In the genomic region with DNA sequence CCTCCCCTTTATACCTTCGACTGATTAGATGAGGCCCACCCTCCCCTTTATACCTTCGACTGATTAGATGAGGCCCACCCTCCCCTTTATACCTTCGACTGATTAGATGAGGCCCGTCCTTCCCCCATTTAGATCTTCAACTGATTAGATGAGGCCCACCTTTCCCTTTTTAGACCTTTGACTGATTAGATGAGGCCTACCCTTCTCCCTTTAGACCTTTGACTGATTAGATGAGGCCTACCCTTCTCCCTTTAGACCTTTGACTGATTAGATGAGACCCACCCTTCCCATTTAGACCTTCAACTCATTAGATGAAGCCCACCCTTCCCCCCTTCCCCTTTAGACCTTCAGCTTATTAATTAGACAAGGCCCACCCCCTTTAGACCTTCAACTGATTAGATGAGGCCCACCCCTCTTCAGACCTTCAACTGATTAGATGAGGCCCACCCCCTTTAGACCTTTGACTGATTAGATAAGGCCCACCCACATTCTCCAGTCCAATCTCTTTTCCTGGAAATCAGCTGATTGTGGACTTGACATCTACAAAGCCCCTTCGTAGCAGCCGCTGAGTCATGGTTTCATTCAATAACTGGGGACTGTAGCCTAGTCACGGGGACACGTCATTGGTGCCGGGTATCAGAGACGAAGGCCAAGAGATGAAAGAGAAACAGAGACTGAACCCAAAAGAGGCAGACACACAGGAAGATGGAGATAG, we compare ENCODE assay signal across 22 cellular contexts. TPM values are rescaled to one million over a fixed set of nuclear protein-coding genes. Genes with fewer than 3 reads are reported as not detected.
DNase-seq lines count a peak whose midpoint lies in the region; ATAC-seq, FAIRE-seq and TF ChIP-seq lines count a peak whose summit lies in the region.
"Had no signal": no experiment of that assay in that cellular context is flagged by ENCODE, and none has a peak within 500 bp of the region (broad histone marks: within the 10 kb centered on the region; RNA-seq: fewer than 3 reads in every experiment).

No MANE protein-coding gene starts in this region.

- H2BK12ac ChIP-seq in mesenchymal stem cell (ENCODE audit: low read length in 2 of 2) = no peak overlapping the region

- H3K79me2 ChIP-seq in K562 (ENCODE audit: control insufficient read depth, insufficient read depth, low read length) = no peaks in the 10 kb centered on the region

- no peak for FAIRE-seq in K562 (lab: Jason Lieb, UNC)
- FAIRE-seq: G401.6, GM12878, GM18507 had no signal

- H3K9me3 ChIP-seq in CD8-positive, alpha-beta T cell (ENCODE audit: low read length) = no peaks in the 10 kb centered on the region
- H3K9me3 ChIP-seq in K562 (replicated peaks; ENCODE audit: control insufficient read depth, insufficient read depth, low read depth, low read length) = no peaks in the 10 kb centered on the region
- no peaks in the 10 kb centered on the region for H3K9me3 ChIP-seq in neutrophil
- no peaks in the 10 kb centered on the region for H3K9me3 ChIP-seq in mesenchymal stem cell (ENCODE audit: control insufficient read depth, low read length)

- no peaks in the 10 kb centered on the region for H3K27me3 ChIP-seq in CD8-positive, alpha-beta T cell (ENCODE audit: insufficient read depth, low read length)
- peaks cover 4 to 17% of the 10 kb centered on the region in 2 experiments; a peak in 4 of 5 replicates for H3K27me3 ChIP-seq in K562 (ENCODE audit: control insufficient read depth in 2 of 2, insufficient read depth in 2 of 2, low read length in 2 of 2)
- no peaks in the 10 kb centered on the region for H3K27me3 ChIP-seq in neutrophil
- H3K27me3 ChIP-seq in mesenchymal stem cell (ENCODE audit: control insufficient read depth in 1 of 2, insufficient read depth in 1 of 2, low read length in 2 of 2) = peaks cover 0 to 2% of the 10 kb centered on the region in 2 experiments
- H3K27me3 ChIP-seq: BLaER1 had no signal

- TF ChIP-seq POLR2A in K562 (conservative IDR thresholded peaks at IDR 0.05) = no peak

- POLR2A ChIA-PET in activated CD4-positive, alpha-beta T cell treated with anti-CD3 and anti-CD28 coated beads, Interleukin-2, amount 10 ng/mL, durations not matched to agents 7 days and 5 days (lab: Charles Lee) = no interaction called here
- POLR2A ChIA-PET in CD8-positive, alpha-beta T cell (lab: Charles Lee) = no interaction called here
- POLR2A ChIA-PET in K562 (lab: Yijun Ruan, JAX) = no interaction called here

- H3K9me3 Mint-ChIP-seq in activated CD4-positive, alpha-beta T cell treated with anti-CD3 and anti-CD28 coated beads, Interleukin-2, amount 10 ng/mL, durations not matched to agents 7 days and 5 days = peaks cover 9% of the 10 kb centered on the region
- peaks cover 5% of the 10 kb centered on the region for H3K9me3 Mint-ChIP-seq in CD8-positive, alpha-beta T cell
- peaks cover 11% of the 10 kb centered on the region for H3K9me3 Mint-ChIP-seq in T-helper 2 cell treated with Interferon-gamma antibody and Interleukin-4, amounts not matched to agents 5 μg/mL and 100 μg/mL, for 36 hours

- H3K23ac ChIP-seq in mesenchymal stem cell (ENCODE audit: low read length in 2 of 2) = no peak overlapping the region

- peaks cover 2% of the 10 kb centered on the region for H3K36me3 Mint-ChIP-seq in activated CD4-positive, alpha-beta T cell treated with anti-CD3 and anti-CD28 coated beads, Interleukin-2, amount 10 ng/mL, durations not matched to agents 7 days and 5 days (ENCODE audit: low read depth)
- peaks cover 2% of the 10 kb centered on the region for H3K36me3 Mint-ChIP-seq in CD8-positive, alpha-beta T cell
- no peaks in the 10 kb centered on the region for H3K36me3 Mint-ChIP-seq in T-helper 2 cell treated with Interferon-gamma antibody and Interleukin-4, amounts not matched to agents 5 μg/mL and 100 μg/mL, for 36 hours (ENCODE audit: low read depth)

- no peak overlapping the region for H3K18ac ChIP-seq in mesenchymal stem cell (ENCODE audit: low read depth in 1 of 2, low read length in 2 of 2)

- H2BK15ac ChIP-seq in mesenchymal stem cell (ENCODE audit: low read depth, poor library complexity, severe bottlenecking) = no peak overlapping the region

- no peak overlapping the region for H3K9ac ChIP-seq in K562 (ENCODE audit: insufficient read depth in 1 of 2, low read depth in 2 of 2, low read length in 2 of 2)
- no peak overlapping the region for H3K9ac ChIP-seq in mesenchymal stem cell (ENCODE audit: low read length)
- H3K9ac ChIP-seq: BLaER1, GM23248 had no signal

- in situ Hi-C loops in K562 (cut with MboI) = loop anchor here (25.0 kb wide), 1 partner anchor 830 kb away; no protein-coding TSS in a partner anchor

- BruUV-seq in K562 (replicated peaks; lab: Mats Ljungman, UMichigan) = no TSS peak

- H3K4me2 ChIP-seq in K562 (ENCODE audit: insufficient read depth, low read length) (no peak overlapping the region), mesenchymal stem cell (ENCODE audit: low read length, poor library complexity, severe bottlenecking) (no peak overlapping the region)
- H3K4me2 ChIP-seq: BLaER1 had no signal

- no peak overlapping the region for H3K4ac ChIP-seq in mesenchymal stem cell (ENCODE audit: low read depth in 1 of 2, low read length in 2 of 2)

- no peak overlapping the region for H3K27ac Mint-ChIP-seq in activated CD4-positive, alpha-beta T cell treated with anti-CD3 and anti-CD28 coated beads, Interleukin-2, amount 10 ng/mL, durations not matched to agents 7 days and 5 days
- peak overlapping the region; percentile 22 for H3K27ac Mint-ChIP-seq in CD8-positive, alpha-beta T cell
- no peak overlapping the region for H3K27ac Mint-ChIP-seq in T-helper 2 cell treated with Interferon-gamma antibody and Interleukin-4, amounts not matched to agents 5 μg/mL and 100 μg/mL, for 36 hours

- H3K27me3 Mint-ChIP-seq in activated CD4-positive, alpha-beta T cell treated with anti-CD3 and anti-CD28 coated beads, Interleukin-2, amount 10 ng/mL, durations not matched to agents 7 days and 5 days = no peaks in the 10 kb centered on the region
- H3K27me3 Mint-ChIP-seq in CD8-positive, alpha-beta T cell (ENCODE audit: low read depth) = no peaks in the 10 kb centered on the region
- no peaks in the 10 kb centered on the region for H3K27me3 Mint-ChIP-seq in T-helper 2 cell treated with Interferon-gamma antibody and Interleukin-4, amounts not matched to agents 5 μg/mL and 100 μg/mL, for 36 hours (ENCODE audit: low read depth)

- H2BK5ac ChIP-seq in mesenchymal stem cell (ENCODE audit: low read depth, low read length, poor library complexity, severe bottlenecking) = no peak overlapping the region

- no peak overlapping the region for H3K27ac ChIP-seq in CD8-positive, alpha-beta T cell (ENCODE audit: low read depth, low read length)
- no peak overlapping the region for H3K27ac ChIP-seq in K562 (ENCODE audit: extremely low read depth, low read depth, low read length)
- peak overlapping the region; percentile 21 for H3K27ac ChIP-seq in neutrophil
- H3K27ac ChIP-seq in mesenchymal stem cell (ENCODE audit: low read length, poor library complexity, severe bottlenecking) = no peak overlapping the region
- H3K27ac ChIP-seq: BLaER1, GM23248, RWPE1 had no signal

- H3K4me3 ChIP-seq in CD8-positive, alpha-beta T cell (ENCODE audit: low read depth, low read length) = no peak overlapping the region
- no peak overlapping the region for H3K4me3 ChIP-seq in K562
- no peak overlapping the region for H3K4me3 ChIP-seq in neutrophil (ENCODE audit: low read depth in 1 of 2, low read length in 1 of 2)
- no peak overlapping the region for H3K4me3 ChIP-seq in mesenchymal stem cell (ENCODE audit: insufficient read depth in 1 of 2, low read depth in 1 of 2, low read length in 2 of 2)
- H3K4me3 ChIP-seq: BLaER1, GM12878, GM23248 had no signal

- TF ChIP-seq EP300 in K562 (IDR thresholded peaks at IDR 0.05; ENCODE audit: low read length) = no peak

- WGBS in K562 (ENCODE audit: insufficient coverage, low coverage, missing lambda C conversion rate) = 22% methylated on average over 3 of the region's 10 CpGs
- 85% methylated on average over 10 of the region's 10 CpGs for WGBS in mesenchymal stem cell

- no peak overlapping the region for H4K8ac ChIP-seq in mesenchymal stem cell (ENCODE audit: low read length)

- no peaks in the 10 kb centered on the region for H4K20me1 ChIP-seq in K562 (replicated peaks; ENCODE audit: control insufficient read depth, insufficient read depth, low read length)
- H4K20me1 ChIP-seq: BLaER1 had no signal

- H3K79me1 ChIP-seq in mesenchymal stem cell (replicated peaks; ENCODE audit: low read length, poor library complexity, severe bottlenecking) = no peaks in the 10 kb centered on the region

- H3K36me3 ChIP-seq in CD8-positive, alpha-beta T cell (ENCODE audit: insufficient read depth, low read length) = no peaks in the 10 kb centered on the region
- H3K36me3 ChIP-seq in K562 (ENCODE audit: control insufficient read depth, insufficient read depth, low read length) (no peaks in the 10 kb centered on the region), neutrophil (peaks cover 100% of the 10 kb centered on the region), mesenchymal stem cell (ENCODE audit: control insufficient read depth in 1 of 2, insufficient read depth in 2 of 2, low read depth in 1 of 2, low read length in 2 of 2) (no peaks in the 10 kb centered on the region)
- H3K36me3 ChIP-seq: BLaER1 had no signal

- CTCF ChIA-PET in activated CD4-positive, alpha-beta T cell treated with anti-CD3 and anti-CD28 coated beads, Interleukin-2, amount 10 ng/mL, durations not matched to agents 7 days and 5 days (lab: Charles Lee) = no interaction called here
- CTCF ChIA-PET in CD8-positive, alpha-beta T cell (lab: Charles Lee) = no interaction called here
- CTCF ChIA-PET in K562 (lab: Yijun Ruan, JAX; ENCODE audit: low intra/inter-chr PET ratio) = no interaction called here

- no peak overlapping the region for H4K91ac ChIP-seq in mesenchymal stem cell (ENCODE audit: low read length)

- ATAC-seq in CD8-positive, alpha-beta T cell = no peak
- ATAC-seq in K562 = no peak
- no peak for ATAC-seq in GM18520 (IDR thresholded peaks at IDR 0.05; ENCODE audit: unreplicated experiment)
- ATAC-seq: GM12878, HCT116 had no signal

- no peak overlapping the region for H2AFZ ChIP-seq in K562 (ENCODE audit: low read depth, low read length)
- no peak overlapping the region for H2AFZ ChIP-seq in mesenchymal stem cell (ENCODE audit: low read depth, low read length)
- H2AFZ ChIP-seq: GM23248 had no signal

- DNase-seq in activated CD4-positive, alpha-beta T cell treated with anti-CD3 and anti-CD28 coated beads for 48 hours = peak; percentile 34
- no peak for DNase-seq in activated CD4-positive, alpha-beta T cell treated with anti-CD3 and anti-CD28 coated beads, Interleukin-2, amount 10 ng/mL, durations not matched to agents 7 days and 5 days
- DNase-seq in CD8-positive, alpha-beta T cell = no peak
- peak in 1 of 4 experiments; percentile 8 for DNase-seq in K562 (ENCODE audit: extremely low read depth in 1 of 4, low spot score in 3 of 4)
- no peak for DNase-seq in T-helper 2 cell treated with Interferon-gamma antibody and Interleukin-4, amounts not matched to agents 5 μg/mL and 100 μg/mL, for 36 hours (ENCODE audit: low spot score)
- DNase-seq in mesenchymal stem cell = no peak
- DNase-seq: DND-41, GM23248, KBM-7, NCI-H1436, NCI-H2081, NCI-H510A, NCI-H774 had no signal

- H2AK5ac ChIP-seq in mesenchymal stem cell (ENCODE audit: low read length, severe bottlenecking) = no peak overlapping the region

- intact Hi-C loops in CD8-positive, alpha-beta T cell (cut with DNase I, micrococcal nuclease) = no loop called here
- intact Hi-C loops in K562 (cut with micrococcal nuclease) = no loop called here

- no peak for TF ChIP-seq CTCF in CD8-positive, alpha-beta T cell (IDR thresholded peaks at IDR 0.05)
- TF ChIP-seq CTCF in K562 (IDR thresholded peaks at IDR 0.05 in 2 of 3, conservative IDR thresholded peaks at IDR 0.05 in 1 of 3; ENCODE audit: insufficient read depth in 2 of 3, low read depth in 1 of 3, low read length in 3 of 3) (no peak), neutrophil (IDR thresholded peaks at IDR 0.05) (no peak)

- H3K9me1 ChIP-seq in K562 (ENCODE audit: control insufficient read depth, insufficient read depth, low read length) = no peaks in the 10 kb centered on the region

- no peak overlapping the region for H2BK120ac ChIP-seq in mesenchymal stem cell (ENCODE audit: low read depth, low read length)

- no peak overlapping the region for H3K4me3 Mint-ChIP-seq in activated CD4-positive, alpha-beta T cell treated with anti-CD3 and anti-CD28 coated beads, Interleukin-2, amount 10 ng/mL, durations not matched to agents 7 days and 5 days
- no peak overlapping the region for H3K4me3 Mint-ChIP-seq in CD8-positive, alpha-beta T cell
- H3K4me3 Mint-ChIP-seq in T-helper 2 cell treated with Interferon-gamma antibody and Interleukin-4, amounts not matched to agents 5 μg/mL and 100 μg/mL, for 36 hours = no peak overlapping the region

- H3K4me1 ChIP-seq in CD8-positive, alpha-beta T cell (ENCODE audit: insufficient read depth, low read length) = no peaks in the 10 kb centered on the region
- H3K4me1 ChIP-seq in K562 (replicated peaks in 1 of 2; ENCODE audit: control insufficient read depth in 2 of 2, insufficient read depth in 2 of 2, low read length in 2 of 2) = no peaks in the 10 kb centered on the region
- H3K4me1 ChIP-seq in neutrophil (ENCODE audit: control insufficient read depth in 1 of 2, insufficient read depth in 1 of 2, low read depth in 1 of 2, low read length in 1 of 2) = no peaks in the 10 kb centered on the region
- H3K4me1 ChIP-seq in mesenchymal stem cell (ENCODE audit: control insufficient read depth, insufficient read depth, low read depth, low read length) = no peaks in the 10 kb centered on the region

- no peak overlapping the region for H3K14ac ChIP-seq in mesenchymal stem cell (ENCODE audit: low read length in 2 of 2)

- H3K4me1 Mint-ChIP-seq in activated CD4-positive, alpha-beta T cell treated with anti-CD3 and anti-CD28 coated beads, Interleukin-2, amount 10 ng/mL, durations not matched to agents 7 days and 5 days = no peaks in the 10 kb centered on the region
- H3K4me1 Mint-ChIP-seq in CD8-positive, alpha-beta T cell (ENCODE audit: low read depth) = no peaks in the 10 kb centered on the region
- H3K4me1 Mint-ChIP-seq in T-helper 2 cell treated with Interferon-gamma antibody and Interleukin-4, amounts not matched to agents 5 μg/mL and 100 μg/mL, for 36 hours (ENCODE audit: low read depth) = no peaks in the 10 kb centered on the region

- TF ChIP-seq RAD21 in K562 (CRISPR knock-in tag; conservative IDR thresholded peaks at IDR 0.05 in 1 of 2, IDR thresholded peaks at IDR 0.05 in 1 of 2) = no peak

RNA-seq across cellular contexts. Expression of a gene that starts 28.8 kb away (rescaled TPM):
- total RNA-seq in activated CD4-positive, alpha-beta T cell treated with anti-CD3 and anti-CD28 coated beads, Interleukin-2, amount 10 ng/mL, durations not matched to agents 7 days and 5 days = 1 to 10 TPM; 6.4 to 7.1 TPM
- 1 to 10 TPM in 1 of 2 experiments, under 1 TPM in 1; 0.94 to 1.1 TPM for total RNA-seq in CD8-positive, alpha-beta T cell
- total RNA-seq in K562 (2011; cell fraction: chromatin; rRNA removed; ENCODE audit: low replicate concordance) = not detected in 2 replicates
- not detected in 2 replicates for total RNA-seq in K562 (2011; cell fraction: nucleolus; rRNA removed)
- total RNA-seq in K562 (2011; cell fraction: nucleoplasm; rRNA removed) = not detected in 2 replicates
- total RNA-seq in K562 (2014; rRNA removed) = not detected in 2 replicates
- total RNA-seq in K562 (2014; rRNA removed; fragmentation: Illumina TruSeq; extraction: Trizol) = not detected in 2 replicates
- not detected in 2 replicates for total RNA-seq in K562 (2015; rRNA removed; fragmentation: Illumina TruSeq; extraction: Trizol)
- total RNA-seq in K562 (2021) = not detected in 2 replicates
- not detected in 2 replicates for polyA plus RNA-seq in K562 (2011; rRNA removed)
- polyA plus RNA-seq in K562 (2011; cell fraction: cytosol; rRNA removed) = not detected in 2 replicates
- not detected in 2 replicates for polyA plus RNA-seq in K562 (2011; cell fraction: nucleus; rRNA removed)
- polyA plus RNA-seq in K562 (2012) = 0.08 and 0.18 TPM in 2 replicates
- polyA plus RNA-seq in K562 (2014; fragmentation: Illumina TruSeq; extraction: Trizol) = not detected in 2 replicates
- polyA plus RNA-seq in K562 (2014; fragmentation: Nextera tagmentation; extraction: Ambion mirVana) = not detected
- not detected in 2 replicates for polyA plus RNA-seq in K562 (2014; rRNA removed)
- polyA minus RNA-seq in K562 (2011; rRNA and poly(A)+ RNA removed) = not detected in 2 replicates
- polyA minus RNA-seq in K562 (2011; cell fraction: cytosol; rRNA and poly(A)+ RNA removed) = not detected in 2 replicates
- not detected in 2 replicates for polyA minus RNA-seq in K562 (2011; cell fraction: nucleus; rRNA and poly(A)+ RNA removed)
- 1.4 TPM for polyA plus RNA-seq in mesenchymal stem cell (2013, experiment 1 of 2)
- 1.4 TPM for polyA plus RNA-seq in mesenchymal stem cell (2013, experiment 2 of 2)
- total RNA-seq: A172, GM23248 had no signal

RNA-seq across cellular contexts. Expression of a gene that starts 39.2 kb away (rescaled TPM):
- total RNA-seq in activated CD4-positive, alpha-beta T cell treated with anti-CD3 and anti-CD28 coated beads, Interleukin-2, amount 10 ng/mL, durations not matched to agents 7 days and 5 days = under 1 TPM in 1 of 2 experiments, not detected in 1; 0.25 TPM
- total RNA-seq in CD8-positive, alpha-beta T cell = not detected
- total RNA-seq in K562 (2011; cell fraction: chromatin; rRNA removed; ENCODE audit: low replicate concordance) = not detected in 2 replicates
- total RNA-seq in K562 (2011; cell fraction: nucleolus; rRNA removed) = not detected in 2 replicates
- not detected in 2 replicates for total RNA-seq in K562 (2011; cell fraction: nucleoplasm; rRNA removed)
- total RNA-seq in K562 (2014; rRNA removed) = not detected in 2 replicates
- not detected in 2 replicates for total RNA-seq in K562 (2014; rRNA removed; fragmentation: Illumina TruSeq; extraction: Trizol)
- not detected in 2 replicates for total RNA-seq in K562 (2015; rRNA removed; fragmentation: Illumina TruSeq; extraction: Trizol)
- not detected in 2 replicates for total RNA-seq in K562 (2021)
- not detected in 2 replicates for polyA plus RNA-seq in K562 (2011; rRNA removed)
- not detected in 2 replicates for polyA plus RNA-seq in K562 (2011; cell fraction: cytosol; rRNA removed)
- not detected in 2 replicates for polyA plus RNA-seq in K562 (2011; cell fraction: nucleus; rRNA removed)
- polyA plus RNA-seq in K562 (2012) = 0.29 TPM in 1 of 2 replicates, not detected in the other
- polyA plus RNA-seq in K562 (2014; fragmentation: Illumina TruSeq; extraction: Trizol) = not detected in 2 replicates
- polyA plus RNA-seq in K562 (2014; fragmentation: Nextera tagmentation; extraction: Ambion mirVana) = not detected
- polyA plus RNA-seq in K562 (2014; rRNA removed) = not detected in 2 replicates
- not detected in 2 replicates for polyA minus RNA-seq in K562 (2011; rRNA and poly(A)+ RNA removed)
- polyA minus RNA-seq in K562 (2011; cell fraction: cytosol; rRNA and poly(A)+ RNA removed) = not detected in 2 replicates
- polyA minus RNA-seq in K562 (2011; cell fraction: nucleus; rRNA and poly(A)+ RNA removed) = not detected in 2 replicates
- polyA plus RNA-seq in mesenchymal stem cell (2013, experiment 1 of 2) = 0.43 TPM
- polyA plus RNA-seq in mesenchymal stem cell (2013, experiment 2 of 2) = 0.55 TPM
- total RNA-seq: GM23248 had no signal
- polyA plus RNA-seq: GM23248 had no signal
